In the genomic region with DNA sequence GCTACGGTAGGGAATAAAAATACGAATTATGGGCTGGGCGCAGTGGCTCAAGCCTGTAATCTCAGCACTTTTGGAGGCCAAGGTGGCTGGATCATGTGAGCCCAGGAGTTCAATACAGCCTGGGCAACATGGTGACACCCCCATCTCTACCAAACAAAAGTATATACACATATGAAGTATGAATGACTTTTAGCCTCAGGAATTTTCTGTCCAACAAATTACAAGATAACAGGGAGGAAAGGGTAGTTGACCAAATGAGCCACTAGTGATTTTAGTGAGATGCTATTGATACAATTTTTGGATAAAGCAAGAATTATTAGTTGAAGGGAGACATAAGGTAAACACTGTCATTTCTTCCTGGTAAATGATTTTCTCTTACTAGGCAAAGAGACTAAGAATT, we compare ENCODE assay signal across 21 cellular contexts.
DNase-seq lines count a peak whose midpoint lies in the region; ATAC-seq, FAIRE-seq and TF ChIP-seq lines count a peak whose summit lies in the region.
"Had no signal": no experiment of that assay in that cellular context is flagged by ENCODE, and none has a peak within 500 bp of the region (broad histone marks: within the 10 kb centered on the region; RNA-seq: fewer than 3 reads in every experiment).

No MANE protein-coding gene starts in this region.

- no peaks in the 10 kb centered on the region for H3K9me3 Mint-ChIP-seq in CD4-positive, alpha-beta T cell
- H3K9me3 Mint-ChIP-seq: CD4-positive, alpha-beta memory T cell had no signal

- no peaks in the 10 kb centered on the region for H3K27me3 ChIP-seq in CD4-positive, alpha-beta T cell (ENCODE audit: control insufficient read depth, insufficient read depth, low read length)
- H3K27me3 ChIP-seq: BE2C; BLaER1 treated with 17β-estradiol and CSF1 and Interleukin-3, amounts not matched to agents 10 nM and 100 nM had no signal

- H3K4me3 ChIP-seq in HEK293 (ENCODE audit: low read depth, low read length), result no peak overlapping the region
- H3K4me3 ChIP-seq: A549; BLaER1 treated with 17β-estradiol and CSF1 and Interleukin-3, amounts not matched to agents 10 nM and 100 nM; HAP-1 had no signal

- no peaks in the 10 kb centered on the region for H3K36me3 Mint-ChIP-seq in CD4-positive, alpha-beta T cell (ENCODE audit: low read depth)
- H3K36me3 Mint-ChIP-seq: CD4-positive, alpha-beta memory T cell had no signal

- H3K4me3 Mint-ChIP-seq in CD4-positive, alpha-beta T cell, result no peak overlapping the region
- H3K4me3 Mint-ChIP-seq: CD14-positive monocyte had no signal

- no peak for FAIRE-seq in urothelium cell line (lab: Jason Lieb, UNC)
- FAIRE-seq: A549, G401.6, GM12892, H54 had no signal

- DNase-seq in CD4-positive, alpha-beta T cell, result no peak
- DNase-seq in caudate nucleus (lab: John Stamatoyannopoulos, UW) (no peak), left lobe of liver (ENCODE audit: low spot score) (no peak), urothelium cell line (ENCODE audit: low spot score) (no peak)
- DNase-seq: 8988T, ACHN, AML-193, Caco-2, DMS153, GOT3 had no signal

- ATAC-seq in CD4-positive, alpha-beta T cell (ENCODE audit: poor library complexity), result no peak
- ATAC-seq in HG02973 (IDR thresholded peaks at IDR 0.05; ENCODE audit: unreplicated experiment) (no peak), left lobe of liver (no peak)
- ATAC-seq: A549 had no signal

- H3K9me3 ChIP-seq in CD4-positive, alpha-beta T cell (ENCODE audit: control insufficient read depth, low read length), result no peaks in the 10 kb centered on the region
- H3K9me3 ChIP-seq in HEK293 (ENCODE audit: control insufficient read depth, insufficient read depth, low read depth, low read length), result no peaks in the 10 kb centered on the region
- H3K9me3 ChIP-seq: A549; BE2C; BLaER1 treated with 17β-estradiol and CSF1 and Interleukin-3, amounts not matched to agents 10 nM and 100 nM; Caco-2; HAP-1 had no signal

- H3K27ac ChIP-seq in CD4-positive, alpha-beta T cell (ENCODE audit: low read depth, low read length), result no peak overlapping the region
- no peak overlapping the region for H3K27ac ChIP-seq in HEK293 (ENCODE audit: extremely low read depth, low read depth, low read length)
- peak overlapping the region; percentile 36 for H3K27ac ChIP-seq in caudate nucleus (ENCODE audit: low read depth, low read length)
- H3K27ac ChIP-seq: A549; BLaER1 treated with 17β-estradiol and CSF1 and Interleukin-3, amounts not matched to agents 10 nM and 100 nM had no signal

- intact Hi-C loops in CD4-positive, alpha-beta T cell (cut with DNase I, micrococcal nuclease), result no loop called here

- POLR2A ChIA-PET in CD4-positive, alpha-beta T cell (lab: Charles Lee), result no interaction called here
- POLR2A ChIA-PET in HEK293 (lab: Yijun Ruan, JAX), result no interaction called here

- no peak for TF ChIP-seq CTCF in CD4-positive, alpha-beta T cell (IDR thresholded peaks at IDR 0.05)
- TF ChIP-seq CTCF in HEK293 (tag by site-specific recombination; IDR thresholded peaks at IDR 0.05), result no peak

- no peaks in the 10 kb centered on the region for H3K4me1 ChIP-seq in HEK293 (ENCODE audit: control insufficient read depth, insufficient read depth, low read length)
- H3K4me1 ChIP-seq: BE2C, HAP-1 had no signal

- no peaks in the 10 kb centered on the region for H3K27me3 Mint-ChIP-seq in CD4-positive, alpha-beta T cell
- H3K27me3 Mint-ChIP-seq: CD4-positive, alpha-beta memory T cell had no signal

- CTCF ChIA-PET in CD4-positive, alpha-beta T cell (lab: Charles Lee), result no interaction called here
- CTCF ChIA-PET in HEK293 (lab: Yijun Ruan, JAX), result no interaction called here

- peak overlapping the region; percentile 35 for H3K27ac Mint-ChIP-seq in CD4-positive, alpha-beta T cell
- H3K27ac Mint-ChIP-seq: CD14-positive monocyte had no signal

- peaks cover 0 to 15% of the 10 kb centered on the region in 2 experiments; a peak in 1 of 3 replicates for H3K36me3 ChIP-seq in HEK293 (ENCODE audit: control insufficient read depth in 2 of 2, insufficient read depth in 1 of 2, low read length in 2 of 2)
- H3K36me3 ChIP-seq: BE2C; BLaER1 treated with 17β-estradiol and CSF1 and Interleukin-3, amounts not matched to agents 10 nM and 100 nM; HAP-1 had no signal

- peaks cover 36% of the 10 kb centered on the region for H3K4me1 Mint-ChIP-seq in CD4-positive, alpha-beta T cell (ENCODE audit: low read depth)

TF ChIP-seq in HEK293, 187 proteins besides CTCF, POLR2A, EP300 and RAD21:
- TF ChIP-seq ZNF664 (tag by site-specific recombination; IDR thresholded peaks at IDR 0.05) (0 out of 2 replicates have a peak, but pooled peaks have one; percentile 8), ZNF24 (tag by site-specific recombination; IDR thresholded peaks at IDR 0.05) (no peak)
